ENCODE assay signal across 11 cellular contexts in genomic region chr1:160664573-160665051, GRCh38. TPM values are rescaled to one million over a fixed set of nuclear protein-coding genes. Genes with fewer than 3 reads are reported as not detected.
A peak's percentile ranks its signal among the peaks of the same experiment; 100 is the strongest.
DNase-seq lines count a peak whose midpoint lies in the region; ATAC-seq, FAIRE-seq and TF ChIP-seq lines count a peak whose summit lies in the region.
"Had no signal": no experiment of that assay in that cellular context is flagged by ENCODE, and none has a peak within 500 bp of the region (broad histone marks: within the 10 kb centered on the region; RNA-seq: fewer than 3 reads in every experiment).

No MANE protein-coding gene starts in this region.

- TF ChIP-seq CTCF in kidney (IDR thresholded peaks at IDR 0.05; ENCODE audit: borderline replicate concordance, extremely low read depth, insufficient read depth), result no peak

- intact Hi-C loops in activated naive CD4-positive, alpha-beta T cell treated with anti-CD3 and anti-CD28 coated beads for 36 hours (cut with micrococcal nuclease), result loop anchor here (1.0 to 2.0 kb wide), 5 partner anchors 8 to 190 kb away; partner anchors contain the start of gene SLAMF1
- intact Hi-C loops in kidney (cut with DNase I), result no loop called here

- no peak overlapping the region for H3K9ac ChIP-seq in kidney (ENCODE audit: low read length in 2 of 2)

- H3K27ac Mint-ChIP-seq in activated naive CD4-positive, alpha-beta T cell treated with anti-CD3 and anti-CD28 coated beads for 36 hours, result peak overlapping the region; percentile 93
- peak overlapping the region; percentile 95 for H3K27ac Mint-ChIP-seq in T-helper 17 cell
- H3K27ac Mint-ChIP-seq in stimulated activated naive CD8-positive, alpha-beta T cell treated with anti-CD3 and anti-CD28 coated beads, Interleukin-15, amount 100 ng/mL, for 72 hours, result peak overlapping the region; percentile 48 to 75

- H3K9me3 ChIP-seq in T-helper 17 cell (ENCODE audit: control insufficient read depth, low read length, poor library complexity, severe bottlenecking) (no peaks in the 10 kb centered on the region), kidney (ENCODE audit: control insufficient read depth in 1 of 2, low read length in 2 of 2) (peaks cover 0 to 2% of the 10 kb centered on the region in 2 donors)

- peak overlapping the region; percentile 54 for H3K4me3 Mint-ChIP-seq in activated naive CD4-positive, alpha-beta T cell treated with anti-CD3 and anti-CD28 coated beads for 36 hours
- H3K4me3 Mint-ChIP-seq in T-helper 17 cell, result peak overlapping the region; percentile 84
- H3K4me3 Mint-ChIP-seq in stimulated activated naive CD8-positive, alpha-beta T cell treated with anti-CD3 and anti-CD28 coated beads, Interleukin-15, amount 100 ng/mL, for 72 hours, result peak overlapping the region; percentile 65 to 67

- no peaks in the 10 kb centered on the region for H3K27me3 Mint-ChIP-seq in activated naive CD4-positive, alpha-beta T cell treated with anti-CD3 and anti-CD28 coated beads for 36 hours (ENCODE audit: low read depth)
- no peaks in the 10 kb centered on the region for H3K27me3 Mint-ChIP-seq in T-helper 17 cell
- H3K27me3 Mint-ChIP-seq in stimulated activated naive CD8-positive, alpha-beta T cell treated with anti-CD3 and anti-CD28 coated beads, Interleukin-15, amount 100 ng/mL, for 72 hours, result no peaks in the 10 kb centered on the region

- ATAC-seq in HG02798 (IDR thresholded peaks at IDR 0.05; ENCODE audit: poor library complexity, unreplicated experiment), result peak; percentile 73
- ATAC-seq in T-helper 17 cell, result peak; percentile 93
- peak; percentile 84 for ATAC-seq in stimulated activated naive CD8-positive, alpha-beta T cell treated with anti-CD3 and anti-CD28 coated beads, Interleukin-15, amount 100 ng/mL, for 72 hours

- H3K4me1 Mint-ChIP-seq in activated naive CD4-positive, alpha-beta T cell treated with anti-CD3 and anti-CD28 coated beads for 36 hours (ENCODE audit: low read depth), result peaks cover 72% of the 10 kb centered on the region
- peaks cover 62% of the 10 kb centered on the region for H3K4me1 Mint-ChIP-seq in T-helper 17 cell
- H3K4me1 Mint-ChIP-seq in stimulated activated naive CD8-positive, alpha-beta T cell treated with anti-CD3 and anti-CD28 coated beads, Interleukin-15, amount 100 ng/mL, for 72 hours, result peaks cover 66% of the 10 kb centered on the region

- peaks cover 0 to 3% of the 10 kb centered on the region in 2 donors for H3K4me1 ChIP-seq in kidney (ENCODE audit: control insufficient read depth in 1 of 2, insufficient read depth in 1 of 2, low read depth in 1 of 2, low read length in 2 of 2)

- CTCF ChIA-PET in activated naive CD4-positive, alpha-beta T cell treated with anti-CD3 and anti-CD28 coated beads for 36 hours (lab: Charles Lee), result interaction anchor here (0.6 to 1.5 kb wide), 5 partner anchors 8 to 223 kb away, joined by 3 to 8 read pairs (median 3); no protein-coding TSS in a partner anchor

- no peak overlapping the region for H3K27ac ChIP-seq in kidney (ENCODE audit: low read depth in 2 of 2, low read length in 2 of 2)
- H3K27ac ChIP-seq: cardiac muscle cell had no signal

- H3K36me3 Mint-ChIP-seq in activated naive CD4-positive, alpha-beta T cell treated with anti-CD3 and anti-CD28 coated beads for 36 hours (ENCODE audit: low read depth), result peaks cover 19% of the 10 kb centered on the region
- peaks cover 3% of the 10 kb centered on the region for H3K36me3 Mint-ChIP-seq in T-helper 17 cell (ENCODE audit: low read depth)

- FAIRE-seq in kidney (lab: Jason Lieb, UNC), result no peak

- peaks cover 16% of the 10 kb centered on the region for H3K9me3 Mint-ChIP-seq in activated naive CD4-positive, alpha-beta T cell treated with anti-CD3 and anti-CD28 coated beads for 36 hours
- H3K9me3 Mint-ChIP-seq in stimulated activated naive CD8-positive, alpha-beta T cell treated with anti-CD3 and anti-CD28 coated beads, Interleukin-15, amount 100 ng/mL, for 72 hours, result peaks cover 14 to 24% of the 10 kb centered on the region in 2 donors

- H3K4me3 ChIP-seq in kidney (ENCODE audit: low read length in 2 of 2), result no peak overlapping the region
- H3K4me3 ChIP-seq: cardiac muscle cell had no signal

- peak; percentile 77 for DNase-seq in activated naive CD4-positive, alpha-beta T cell treated with anti-CD3 and anti-CD28 coated beads for 36 hours
- no peak for DNase-seq in activated naive CD4-positive, alpha-beta T cell (lab: John Stamatoyannopoulos, UW)
- DNase-seq in T-helper 17 cell (peak in 1 of 3 donors; percentile 28), SW480 (ENCODE audit: low spot score) (no peak), SW 1271 (lab: John Stamatoyannopoulos, UW) (no peak), kidney (no peak)
- no peak for DNase-seq in stimulated activated naive CD8-positive, alpha-beta T cell treated with anti-CD3 and anti-CD28 coated beads, Interleukin-15, amount 100 ng/mL, for 72 hours
- DNase-seq: SIG-M5 had no signal

- no peaks in the 10 kb centered on the region for H3K36me3 ChIP-seq in kidney (ENCODE audit: control insufficient read depth in 1 of 2, insufficient read depth in 2 of 2, low read length in 2 of 2)
- H3K36me3 ChIP-seq: cardiac muscle cell had no signal

RNA-seq across cellular contexts. Expression of gene SLAMF1, which starts 17.8 kb away (rescaled TPM):
- total RNA-seq in activated naive CD4-positive, alpha-beta T cell treated with anti-CD3 and anti-CD28 coated beads for 36 hours, result 100 to 1,000 TPM; 101 to 112 TPM
- total RNA-seq in T-helper 17 cell (10 to 100 TPM; 67.8 to 70.6 TPM), kidney (3.3 TPM)
- 0.13 TPM for polyA plus RNA-seq in kidney (ENCODE audit: insufficient read depth, low read depth, low replicate concordance)
- total RNA-seq: cardiac muscle cell had no signal
- polyA plus RNA-seq: BJ, cardiac muscle cell had no signal

RNA-seq across cellular contexts. Expression of gene CD48, which starts 47.0 kb away (rescaled TPM):
- total RNA-seq in activated naive CD4-positive, alpha-beta T cell treated with anti-CD3 and anti-CD28 coated beads for 36 hours, result 100 to 1,000 TPM; 338 to 340 TPM
- total RNA-seq in T-helper 17 cell, result 100 to 1,000 TPM; 386 to 387 TPM
- total RNA-seq in kidney, result 20.5 TPM
- 3.2 TPM for polyA plus RNA-seq in kidney (ENCODE audit: insufficient read depth, low read depth, low replicate concordance)
- total RNA-seq: cardiac muscle cell had no signal
- polyA plus RNA-seq: BJ, cardiac muscle cell had no signal

Comparison
In these comparisons a context has a peak if more than half of its experiments do, and no peak if none do; other contexts are left out.
1. RNA of gene SLAMF1, which starts 17.8 kb away (total RNA-seq): 101 to 112 TPM in activated naive CD4-positive, alpha-beta T cell treated with anti-CD3 and anti-CD28 coated beads for 36 hours and 67.8 to 70.6 TPM in T-helper 17 cell; 3.3 TPM in kidney (single experiment); every median in the first group is over 10 times any median in the second.
2. RNA of gene CD48, which starts 47.0 kb away (total RNA-seq): 386 to 387 TPM in T-helper 17 cell and 338 to 340 TPM in activated naive CD4-positive, alpha-beta T cell treated with anti-CD3 and anti-CD28 coated beads for 36 hours; 20.5 TPM in kidney (single experiment); every median in the first group is over 10 times any median in the second.
3. Peak in every context shown above with its lines, with median percentiles within 50 percentile points of each other: H3K27ac Mint-ChIP-seq, H3K4me3 Mint-ChIP-seq and ATAC-seq.